In the genomic region with DNA sequence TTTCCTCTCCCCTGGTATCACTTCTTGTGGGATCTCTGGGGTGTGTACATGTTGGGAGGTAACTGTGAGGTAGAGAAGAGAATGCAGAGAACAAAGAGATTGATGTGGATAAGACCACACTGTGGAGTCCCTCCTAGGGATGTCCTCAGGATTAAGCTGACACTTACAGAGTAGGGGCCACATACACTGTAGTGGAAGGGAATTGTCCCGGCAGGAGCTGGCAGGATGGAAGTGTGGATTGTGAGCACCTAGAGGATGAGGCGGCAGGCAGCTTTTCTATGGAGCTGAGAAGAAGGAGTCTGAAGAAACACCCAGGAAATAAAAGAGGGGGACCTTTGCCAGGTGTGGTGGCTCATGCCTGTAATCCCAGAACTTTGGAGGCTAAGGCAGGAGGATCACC, we compare ENCODE assay signal across 15 cellular contexts. TPM values are rescaled to one million over a fixed set of nuclear protein-coding genes. Genes with fewer than 3 reads are reported as not detected.
"Had no signal": no experiment of that assay in that cellular context is flagged by ENCODE, and none has a peak within 500 bp of the region (broad histone marks: within the 10 kb centered on the region; RNA-seq: fewer than 3 reads in every experiment).

No MANE protein-coding gene starts in this region.

- H3K9ac ChIP-seq: SK-N-SH had no signal

- FAIRE-seq: small intestine had no signal

- H3K4me3 Mint-ChIP-seq: endodermal cell had no signal

- H3K9me3 Mint-ChIP-seq: endodermal cell had no signal

- H3K4me2 ChIP-seq: SK-N-SH had no signal

- DNase-seq: activated CD4-positive, CD25-positive, alpha-beta regulatory T cell treated with anti-CD3 and anti-CD28 coated beads, Interleukin-2, amount 50 U/mL, for 72 hours; activated naive CD4-positive, alpha-beta T cell treated with anti-CD3 and anti-CD28 coated beads, Interleukin-2, amount 50 U/mL, for 16 hours; anterior cingulate cortex; endodermal cell; hippocampal formation; kidney glomerular epithelial cell; Right ventricle myocardium superior; SK-N-SH; small intestine; substantia nigra; transverse colon had no signal

- H3K27me3 ChIP-seq: right atrium auricular region, transverse colon had no signal

- H3K9me3 ChIP-seq: right atrium auricular region, SK-N-SH, transverse colon had no signal

- H3K27ac ChIP-seq: right atrium auricular region, transverse colon had no signal

- H3K4me3 ChIP-seq: right atrium auricular region, transverse colon had no signal

RNA-seq across cellular contexts. Expression of a gene that starts 21.2 kb away (rescaled TPM):
- total RNA-seq: cerebellum, right atrium auricular region had no signal

RNA-seq across cellular contexts. Expression of a gene that starts 33.6 kb away (rescaled TPM):
- total RNA-seq: glomerular endothelial cell, mesenteric fat pad had no signal
